33 cellular contexts compared by ENCODE assay signal in the genomic region with DNA sequence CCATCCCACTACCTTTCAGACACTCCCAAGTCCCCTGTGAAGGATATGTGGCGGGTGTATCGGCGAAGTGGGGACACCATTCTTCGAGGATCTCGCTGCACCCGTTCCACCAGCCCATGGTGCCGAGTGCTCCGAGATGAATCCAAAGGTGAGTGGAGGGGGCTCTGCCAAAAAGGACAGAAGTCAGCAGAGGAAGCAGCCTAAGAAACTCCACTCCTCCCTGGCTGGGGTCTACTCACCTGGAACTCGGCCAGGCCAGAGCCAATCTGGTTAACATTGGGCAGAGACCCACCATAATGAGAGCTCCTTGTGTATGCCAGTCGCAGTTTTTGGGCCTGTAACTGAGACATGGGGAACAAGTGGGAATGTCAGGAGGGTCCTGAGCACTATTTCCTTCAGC. TPM values are rescaled to one million over a fixed set of nuclear protein-coding genes. Genes with fewer than 3 reads are reported as not detected.
DNase-seq lines count a peak whose midpoint lies in the region; ATAC-seq and TF ChIP-seq lines count a peak whose summit lies in the region.
"Had no signal": no experiment of that assay in that cellular context is flagged by ENCODE, and none has a peak within 500 bp of the region (broad histone marks: within the 10 kb centered on the region; RNA-seq: fewer than 3 reads in every experiment).

No MANE protein-coding gene starts in this region.

- H3K4me3 Mint-ChIP-seq in activated CD4-positive, alpha-beta T cell treated with anti-CD3 and anti-CD28 coated beads, Interleukin-2, amount 10 ng/mL, durations not matched to agents 7 days and 5 days: no peak overlapping the region
- no peak overlapping the region for H3K4me3 Mint-ChIP-seq in activated CD4-positive, alpha-beta T cell treated with anti-CD3 and anti-CD28 coated beads, Interleukin-2, amount 10 ng/mL, durations not matched to agents 24 days and 14 days
- H3K4me3 Mint-ChIP-seq in T-helper 17 cell (no peak overlapping the region), neural crest cell (peak overlapping the region; percentile 76)
- H3K4me3 Mint-ChIP-seq: activated T-cell treated with anti-CD3 and anti-CD28 coated beads, Interleukin-2, amount 50 U/mL, for 4 hours; CD14-positive monocyte; H9 had no signal

- H3K36me3 Mint-ChIP-seq in activated CD4-positive, alpha-beta T cell treated with anti-CD3 and anti-CD28 coated beads, Interleukin-2, amount 10 ng/mL, durations not matched to agents 7 days and 5 days (ENCODE audit: low read depth): peaks cover 47% of the 10 kb centered on the region
- peaks cover 43% of the 10 kb centered on the region for H3K36me3 Mint-ChIP-seq in activated CD4-positive, alpha-beta T cell treated with anti-CD3 and anti-CD28 coated beads, Interleukin-2, amount 10 ng/mL, durations not matched to agents 24 days and 14 days (ENCODE audit: low read depth)
- H3K36me3 Mint-ChIP-seq in T-helper 17 cell (ENCODE audit: low read depth) (peaks cover 25% of the 10 kb centered on the region), neural crest cell (ENCODE audit: low read depth) (no peaks in the 10 kb centered on the region)

- peak overlapping the region; percentile 80 for H3K27ac Mint-ChIP-seq in activated CD4-positive, alpha-beta T cell treated with anti-CD3 and anti-CD28 coated beads, Interleukin-2, amount 10 ng/mL, durations not matched to agents 7 days and 5 days
- no peak overlapping the region for H3K27ac Mint-ChIP-seq in activated CD4-positive, alpha-beta T cell treated with anti-CD3 and anti-CD28 coated beads, Interleukin-2, amount 10 ng/mL, durations not matched to agents 24 days and 14 days
- H3K27ac Mint-ChIP-seq in T-helper 17 cell: peak overlapping the region; percentile 62
- H3K27ac Mint-ChIP-seq in neural crest cell (ENCODE audit: unreplicated experiment): no peak overlapping the region

- peaks cover 42% of the 10 kb centered on the region for H3K4me1 Mint-ChIP-seq in activated CD4-positive, alpha-beta T cell treated with anti-CD3 and anti-CD28 coated beads, Interleukin-2, amount 10 ng/mL, durations not matched to agents 7 days and 5 days
- peaks cover 39% of the 10 kb centered on the region for H3K4me1 Mint-ChIP-seq in activated CD4-positive, alpha-beta T cell treated with anti-CD3 and anti-CD28 coated beads, Interleukin-2, amount 10 ng/mL, durations not matched to agents 24 days and 14 days
- H3K4me1 Mint-ChIP-seq in T-helper 17 cell (peaks cover 45% of the 10 kb centered on the region), neural crest cell (peaks cover 26% of the 10 kb centered on the region)

- no peaks in the 10 kb centered on the region for H3K27me3 ChIP-seq in dorsolateral prefrontal cortex
- H3K27me3 ChIP-seq: colonic mucosa, neutrophil, upper lobe of left lung had no signal

- TF ChIP-seq CTCF in dorsolateral prefrontal cortex (IDR thresholded peaks at IDR 0.05 in 54 of 56, conservative IDR thresholded peaks at IDR 0.05 in 2 of 56; ENCODE audit: low read depth in 1 of 56, partially characterized antibody in 56 of 56) (no peak), neural crest cell (conservative IDR thresholded peaks at IDR 0.05) (no peak), RWPE1 (conservative IDR thresholded peaks at IDR 0.05; ENCODE audit: low read depth) (no peak)

- DNase-seq in activated CD4-positive, alpha-beta T cell treated with anti-CD3 and anti-CD28 coated beads, Interleukin-2, amount 10 ng/mL, durations not matched to agents 7 days and 5 days: no peak
- no peak for DNase-seq in activated CD4-positive, alpha-beta T cell treated with anti-CD3 and anti-CD28 coated beads, Interleukin-2, amount 10 ng/mL, durations not matched to agents 24 days and 14 days
- DNase-seq in T-helper 17 cell: no peak
- no peak for DNase-seq in dorsolateral prefrontal cortex
- no peak for DNase-seq in neural crest cell (ENCODE audit: low read depth, low spot score)
- no peak for DNase-seq in RWPE1 (ENCODE audit: low spot score)
- no peak for DNase-seq in stimulated activated CD4-positive, alpha-beta T cell treated with anti-CD3 and anti-CD28 coated beads, Interleukin-2, amount 100 ng/mL, for 24 hours
- DNase-seq: activated CD4-positive, alpha-beta T cell treated with anti-CD3 and anti-CD28 coated beads for 1 hour; activated naive CD4-positive, alpha-beta T cell treated with anti-CD3 and anti-CD28 coated beads, Interleukin-2, amount 50 U/mL, for 16 hours; activated T-cell treated with anti-CD3 and anti-CD28 coated beads, Interleukin-2, amount 50 U/mL, for 4 hours; aorta; colonic mucosa; DMS79 treated with DMSO at 0.1 percent for 48 hours; effector memory CD4-positive, alpha-beta T cell; erythroblast; GDM1; glutamatergic neuron; H9; mesenchymal stem cell; NCI-H2029; NCI-H526; NK-92 treated with Interleukin-12 subunit alpha and Interleukin-12 subunit beta, amount 100 ng/mL, for 24 hours; SK-N-SH; stimulated activated naive B cell treated with anti-CD40 and anti-IgM and Interleukin-4, amounts not matched to agents 10 μg/mL and 1 μg/mL and 100 μg/mL, for 72 hours; substantia nigra; upper lobe of left lung had no signal

- intact Hi-C loops in activated CD4-positive, alpha-beta T cell treated with anti-CD3 and anti-CD28 coated beads, Interleukin-2, amount 10 ng/mL, durations not matched to agents 24 days and 14 days (cut with micrococcal nuclease): no loop called here
- intact Hi-C loops in dorsolateral prefrontal cortex (cut with DNase I): no loop called here

- CTCF ChIA-PET in activated CD4-positive, alpha-beta T cell treated with anti-CD3 and anti-CD28 coated beads, Interleukin-2, amount 10 ng/mL, durations not matched to agents 7 days and 5 days (lab: Charles Lee): interaction anchor here (1.1 to 5.2 kb wide), 3 partner anchors 8 to 30 kb away, joined by 3 to 38 read pairs (median 7); a partner anchor contains a TSS
- CTCF ChIA-PET in RWPE1 (lab: Yijun Ruan, JAX): no interaction called here

- no peaks in the 10 kb centered on the region for H3K9me3 ChIP-seq in T-helper 17 cell (ENCODE audit: control insufficient read depth, low read length, poor library complexity, severe bottlenecking)
- H3K9me3 ChIP-seq: colonic mucosa, neutrophil, prostate gland, SK-N-SH, upper lobe of left lung had no signal

- POLR2A ChIA-PET in activated CD4-positive, alpha-beta T cell treated with anti-CD3 and anti-CD28 coated beads, Interleukin-2, amount 10 ng/mL, durations not matched to agents 7 days and 5 days (lab: Charles Lee): no interaction called here
- POLR2A ChIA-PET in RWPE1 (lab: Yijun Ruan, JAX; ENCODE audit: low non-redundant PET): no interaction called here

- H3K4me3 ChIP-seq in dorsolateral prefrontal cortex: peak overlapping the region in 1 of 59 donors; percentile 97
- H3K4me3 ChIP-seq: colonic mucosa, prostate gland, upper lobe of left lung had no signal

- peak overlapping the region in 31 of 59 donors; percentile 7 to 98 (median 73) for H3K27ac ChIP-seq in dorsolateral prefrontal cortex
- no peak overlapping the region for H3K27ac ChIP-seq in RWPE1
- H3K27ac ChIP-seq: colonic mucosa, HL-60, neutrophil, prostate gland, upper lobe of left lung had no signal

- no peaks in the 10 kb centered on the region for H3K9me3 Mint-ChIP-seq in activated CD4-positive, alpha-beta T cell treated with anti-CD3 and anti-CD28 coated beads, Interleukin-2, amount 10 ng/mL, durations not matched to agents 7 days and 5 days
- no peaks in the 10 kb centered on the region for H3K9me3 Mint-ChIP-seq in activated CD4-positive, alpha-beta T cell treated with anti-CD3 and anti-CD28 coated beads, Interleukin-2, amount 10 ng/mL, durations not matched to agents 24 days and 14 days
- no peaks in the 10 kb centered on the region for H3K9me3 Mint-ChIP-seq in neural crest cell
- H3K9me3 Mint-ChIP-seq: activated T-cell treated with anti-CD3 and anti-CD28 coated beads, Interleukin-2, amount 50 U/mL, for 4 hours; H9; stimulated activated naive B cell treated with anti-CD40 and anti-IgM and Interleukin-4, amounts not matched to agents 10 μg/mL and 1 μg/mL and 100 μg/mL, for 72 hours; T-helper 1 cell treated with Interleukin-12 subunit alpha and Interleukin-12 subunit beta and Interleukin-4 antibody, amounts not matched to agents 30 μg/mL and 1 μg/mL, for 36 hours had no signal

- no peak for ATAC-seq in T-helper 17 cell
- ATAC-seq in HG03571 (IDR thresholded peaks at IDR 0.05; ENCODE audit: unreplicated experiment): no peak
- ATAC-seq: activated T-cell treated with anti-CD3 and anti-CD28 coated beads, Interleukin-2, amount 50 U/mL, for 4 hours; Right ventricle myocardium inferior; stimulated activated naive B cell treated with anti-CD40 and anti-IgM and Interleukin-4, amounts not matched to agents 10 μg/mL and 1 μg/mL and 100 μg/mL, for 72 hours had no signal

- H3K27me3 Mint-ChIP-seq in activated CD4-positive, alpha-beta T cell treated with anti-CD3 and anti-CD28 coated beads, Interleukin-2, amount 10 ng/mL, durations not matched to agents 7 days and 5 days: no peaks in the 10 kb centered on the region
- no peaks in the 10 kb centered on the region for H3K27me3 Mint-ChIP-seq in activated CD4-positive, alpha-beta T cell treated with anti-CD3 and anti-CD28 coated beads, Interleukin-2, amount 10 ng/mL, durations not matched to agents 24 days and 14 days
- H3K27me3 Mint-ChIP-seq in T-helper 17 cell (no peaks in the 10 kb centered on the region), neural crest cell (ENCODE audit: low read depth) (peaks cover 2% of the 10 kb centered on the region)
- H3K27me3 Mint-ChIP-seq: stimulated activated naive B cell treated with anti-CD40 and anti-IgM and Interleukin-4, amounts not matched to agents 10 μg/mL and 1 μg/mL and 100 μg/mL, for 72 hours had no signal

RNA-seq across cellular contexts. Expression of a gene that starts 3.6 kb away (rescaled TPM):
- total RNA-seq in activated CD4-positive, alpha-beta T cell treated with anti-CD3 and anti-CD28 coated beads, Interleukin-2, amount 10 ng/mL, durations not matched to agents 7 days and 5 days: 100 to 1,000 TPM in 1 of 2 experiments, 10 to 100 TPM in 1; 80.7 to 107 TPM
- total RNA-seq in activated CD4-positive, alpha-beta T cell treated with anti-CD3 and anti-CD28 coated beads, Interleukin-2, amount 10 ng/mL, durations not matched to agents 24 days and 14 days: 72.4 and 76.8 TPM in 2 replicates
- 100 to 1,000 TPM; 133 to 151 TPM for total RNA-seq in T-helper 17 cell
- total RNA-seq in dorsolateral prefrontal cortex: 10 to 100 TPM; 27.2 to 70.2 (median 45.4) TPM
- total RNA-seq in neural crest cell: 34.1 and 34.7 TPM in 2 replicates

RNA-seq across cellular contexts. Expression of a gene that starts 8.3 kb away (rescaled TPM):
- total RNA-seq in activated CD4-positive, alpha-beta T cell treated with anti-CD3 and anti-CD28 coated beads, Interleukin-2, amount 10 ng/mL, durations not matched to agents 7 days and 5 days: 100 to 1,000 TPM; 165 to 180 TPM
- 128 and 130 TPM in 2 replicates for total RNA-seq in activated CD4-positive, alpha-beta T cell treated with anti-CD3 and anti-CD28 coated beads, Interleukin-2, amount 10 ng/mL, durations not matched to agents 24 days and 14 days
- total RNA-seq in T-helper 17 cell (100 to 1,000 TPM; 120 to 157 TPM), dorsolateral prefrontal cortex (100 to 1,000 TPM in 86 of 120 experiments, 10 to 100 TPM in 34; 81.7 to 180 (median 112) TPM), neural crest cell (71.6 and 75.2 TPM in 2 replicates)

RNA-seq across cellular contexts. Expression of a gene that starts 8.5 kb away (rescaled TPM):
- 10 to 100 TPM; 33.5 to 36.4 TPM for total RNA-seq in activated CD4-positive, alpha-beta T cell treated with anti-CD3 and anti-CD28 coated beads, Interleukin-2, amount 10 ng/mL, durations not matched to agents 7 days and 5 days
- total RNA-seq in activated CD4-positive, alpha-beta T cell treated with anti-CD3 and anti-CD28 coated beads, Interleukin-2, amount 10 ng/mL, durations not matched to agents 24 days and 14 days: 71.6 and 78.2 TPM in 2 replicates
- total RNA-seq in T-helper 17 cell: 10 to 100 TPM; 14.1 to 16.4 TPM
- total RNA-seq in dorsolateral prefrontal cortex: 10 to 100 TPM; 17.4 to 51.3 (median 26.6) TPM
- total RNA-seq in neural crest cell: 107 and 113 TPM in 2 replicates

RNA-seq across cellular contexts. Expression of a gene that starts 12.9 kb away (rescaled TPM):
- total RNA-seq in activated CD4-positive, alpha-beta T cell treated with anti-CD3 and anti-CD28 coated beads, Interleukin-2, amount 10 ng/mL, durations not matched to agents 7 days and 5 days: 1 to 10 TPM; 6.9 to 7.9 TPM
- total RNA-seq in activated CD4-positive, alpha-beta T cell treated with anti-CD3 and anti-CD28 coated beads, Interleukin-2, amount 10 ng/mL, durations not matched to agents 24 days and 14 days: 8.3 and 9.7 TPM in 2 replicates
- total RNA-seq in T-helper 17 cell (1 to 10 TPM; 4.5 to 6.0 TPM), dorsolateral prefrontal cortex (10 to 100 TPM in 1 of 120 experiments, 1 to 10 TPM in 119; 1.5 to 11.6 (median 4.5) TPM), neural crest cell (18.2 and 20.0 TPM in 2 replicates)

RNA-seq across cellular contexts. Expression of a gene that starts 22.6 kb away (rescaled TPM):
- 100 to 1,000 TPM; 111 to 124 TPM for total RNA-seq in activated CD4-positive, alpha-beta T cell treated with anti-CD3 and anti-CD28 coated beads, Interleukin-2, amount 10 ng/mL, durations not matched to agents 7 days and 5 days
- total RNA-seq in activated CD4-positive, alpha-beta T cell treated with anti-CD3 and anti-CD28 coated beads, Interleukin-2, amount 10 ng/mL, durations not matched to agents 24 days and 14 days: 195 and 200 TPM in 2 replicates
- total RNA-seq in T-helper 17 cell: 10 to 100 TPM; 88.1 to 90.3 TPM
- 100 to 1,000 TPM in 5 of 120 experiments, 10 to 100 TPM in 115; 59.2 to 132 (median 78.9) TPM for total RNA-seq in dorsolateral prefrontal cortex
- 72.9 and 74.2 TPM in 2 replicates for total RNA-seq in neural crest cell

Comparison
In these comparisons a context has a peak if more than half of its experiments do, and no peak if none do; other contexts are left out.
1. H3K27ac Mint-ChIP-seq: peak in activated CD4-positive, alpha-beta T cell treated with anti-CD3 and anti-CD28 coated beads, Interleukin-2, amount 10 ng/mL, durations not matched to agents 7 days and 5 days (single experiment) and T-helper 17 cell (single experiment); none in activated CD4-positive, alpha-beta T cell treated with anti-CD3 and anti-CD28 coated beads, Interleukin-2, amount 10 ng/mL, durations not matched to agents 24 days and 14 days (single experiment) and neural crest cell (single experiment).